In the genomic region with DNA sequence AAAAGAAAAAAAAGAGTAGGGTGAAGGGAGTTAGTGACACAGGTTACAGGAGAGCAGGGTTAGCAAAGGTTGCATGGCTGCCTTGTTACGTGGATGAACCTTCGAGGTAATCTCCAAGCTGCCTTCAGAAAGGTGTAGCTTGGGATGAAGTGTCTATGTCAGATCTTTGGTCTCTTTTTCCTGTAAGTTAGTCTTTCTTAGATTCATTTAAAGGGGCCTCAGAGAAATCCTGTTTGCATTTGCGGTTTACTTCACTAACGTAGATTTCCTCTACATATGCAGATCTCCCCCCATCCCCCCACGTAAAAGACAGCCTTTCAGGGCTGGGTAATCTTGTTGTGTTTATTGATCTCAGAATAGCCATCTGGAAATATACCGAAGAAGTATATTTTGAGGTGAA, we compare ENCODE assay signal across 3 cellular contexts.
TF ChIP-seq lines count a peak whose summit lies in the region.

No MANE protein-coding gene starts in this region.

TF ChIP-seq in GM23338, 12 proteins besides CTCF, POLR2A, EP300 and RAD21:
- TF ChIP-seq, protein P1, sequence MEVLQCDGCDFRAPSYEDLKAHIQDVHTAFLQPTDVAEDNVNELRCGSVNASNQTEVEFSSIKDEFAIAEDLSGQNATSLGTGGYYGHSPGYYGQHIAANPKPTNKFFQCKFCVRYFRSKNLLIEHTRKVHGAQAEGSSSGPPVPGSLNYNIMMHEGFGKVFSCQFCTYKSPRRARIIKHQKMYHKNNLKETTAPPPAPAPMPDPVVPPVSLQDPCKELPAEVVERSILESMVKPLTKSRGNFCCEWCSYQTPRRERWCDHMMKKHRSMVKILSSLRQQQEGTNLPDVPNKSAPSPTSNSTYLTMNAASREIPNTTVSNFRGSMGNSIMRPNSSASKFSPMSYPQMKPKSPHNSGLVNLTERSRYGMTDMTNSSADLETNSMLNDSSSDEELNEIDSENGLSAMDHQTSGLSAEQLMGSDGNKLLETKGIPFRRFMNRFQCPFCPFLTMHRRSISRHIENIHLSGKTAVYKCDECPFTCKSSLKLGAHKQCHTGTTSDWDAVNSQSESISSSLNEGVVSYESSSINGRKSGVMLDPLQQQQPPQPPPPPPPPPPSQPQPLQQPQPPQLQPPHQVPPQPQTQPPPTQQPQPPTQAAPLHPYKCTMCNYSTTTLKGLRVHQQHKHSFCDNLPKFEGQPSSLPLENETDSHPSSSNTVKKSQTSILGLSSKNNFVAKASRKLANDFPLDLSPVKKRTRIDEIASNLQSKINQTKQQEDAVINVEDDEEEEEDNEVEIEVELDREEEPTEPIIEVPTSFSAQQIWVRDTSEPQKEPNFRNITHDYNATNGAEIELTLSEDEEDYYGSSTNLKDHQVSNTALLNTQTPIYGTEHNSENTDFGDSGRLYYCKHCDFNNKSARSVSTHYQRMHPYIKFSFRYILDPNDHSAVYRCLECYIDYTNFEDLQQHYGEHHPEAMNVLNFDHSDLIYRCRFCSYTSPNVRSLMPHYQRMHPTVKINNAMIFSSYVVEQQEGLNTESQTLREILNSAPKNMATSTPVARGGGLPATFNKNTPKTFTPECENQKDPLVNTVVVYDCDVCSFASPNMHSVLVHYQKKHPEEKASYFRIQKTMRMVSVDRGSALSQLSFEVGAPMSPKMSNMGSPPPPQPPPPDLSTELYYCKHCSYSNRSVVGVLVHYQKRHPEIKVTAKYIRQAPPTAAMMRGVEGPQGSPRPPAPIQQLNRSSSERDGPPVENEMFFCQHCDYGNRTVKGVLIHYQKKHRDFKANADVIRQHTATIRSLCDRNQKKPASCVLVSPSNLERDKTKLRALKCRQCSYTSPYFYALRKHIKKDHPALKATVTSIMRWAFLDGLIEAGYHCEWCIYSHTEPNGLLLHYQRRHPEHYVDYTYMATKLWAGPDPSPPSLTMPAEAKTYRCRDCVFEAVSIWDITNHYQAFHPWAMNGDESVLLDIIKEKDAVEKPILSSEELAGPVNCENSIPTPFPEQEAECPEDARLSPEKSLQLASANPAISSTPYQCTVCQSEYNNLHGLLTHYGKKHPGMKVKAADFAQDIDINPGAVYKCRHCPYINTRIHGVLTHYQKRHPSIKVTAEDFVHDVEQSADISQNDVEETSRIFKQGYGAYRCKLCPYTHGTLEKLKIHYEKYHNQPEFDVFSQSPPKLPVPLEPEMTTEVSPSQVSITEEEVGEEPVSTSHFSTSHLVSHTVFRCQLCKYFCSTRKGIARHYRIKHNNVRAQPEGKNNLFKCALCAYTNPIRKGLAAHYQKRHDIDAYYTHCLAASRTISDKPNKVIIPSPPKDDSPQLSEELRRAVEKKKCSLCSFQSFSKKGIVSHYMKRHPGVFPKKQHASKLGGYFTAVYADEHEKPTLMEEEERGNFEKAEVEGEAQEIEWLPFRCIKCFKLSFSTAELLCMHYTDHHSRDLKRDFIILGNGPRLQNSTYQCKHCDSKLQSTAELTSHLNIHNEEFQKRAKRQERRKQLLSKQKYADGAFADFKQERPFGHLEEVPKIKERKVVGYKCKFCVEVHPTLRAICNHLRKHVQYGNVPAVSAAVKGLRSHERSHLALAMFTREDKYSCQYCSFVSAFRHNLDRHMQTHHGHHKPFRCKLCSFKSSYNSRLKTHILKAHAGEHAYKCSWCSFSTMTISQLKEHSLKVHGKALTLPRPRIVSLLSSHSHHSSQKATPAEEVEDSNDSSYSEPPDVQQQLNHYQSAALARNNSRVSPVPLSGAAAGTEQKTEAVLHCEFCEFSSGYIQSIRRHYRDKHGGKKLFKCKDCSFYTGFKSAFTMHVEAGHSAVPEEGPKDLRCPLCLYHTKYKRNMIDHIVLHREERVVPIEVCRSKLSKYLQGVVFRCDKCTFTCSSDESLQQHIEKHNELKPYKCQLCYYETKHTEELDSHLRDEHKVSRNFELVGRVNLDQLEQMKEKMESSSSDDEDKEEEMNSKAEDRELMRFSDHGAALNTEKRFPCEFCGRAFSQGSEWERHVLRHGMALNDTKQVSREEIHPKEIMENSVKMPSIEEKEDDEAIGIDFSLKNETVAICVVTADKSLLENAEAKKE (CRISPR knock-in tag; IDR thresholded peaks at IDR 0.05) = no peak
TF ChIP-seq in GM23338: peak in this region for 0.

TF ChIP-seq in WTC11, 78 proteins besides CTCF, POLR2A, EP300 and RAD21:
- TF ChIP-seq E2F1 (CRISPR knock-in tag; IDR thresholded peaks at IDR 0.05) = no peak
- TF ChIP-seq FOXK1 (CRISPR knock-in tag; IDR thresholded peaks at IDR 0.05) = no peak
- TF ChIP-seq NFE2L1 (CRISPR knock-in tag; IDR thresholded peaks at IDR 0.05) = no peak
- TF ChIP-seq CBFB (CRISPR knock-in tag; IDR thresholded peaks at IDR 0.05; ENCODE audit: low read depth) = no peak
- TF ChIP-seq TEAD1 (CRISPR knock-in tag; IDR thresholded peaks at IDR 0.05) = no peak
- no peak for TF ChIP-seq RORB (CRISPR knock-in tag; IDR thresholded peaks at IDR 0.05)
- no peak for TF ChIP-seq ZNF138 (CRISPR knock-in tag; conservative IDR thresholded peaks at IDR 0.05)
- no peak for TF ChIP-seq NR3C1 (CRISPR knock-in tag; conservative IDR thresholded peaks at IDR 0.05; ENCODE audit: low read depth)
- TF ChIP-seq PRRX2 (CRISPR knock-in tag; IDR thresholded peaks at IDR 0.05) = no peak
- no peak for TF ChIP-seq CREB1 (CRISPR knock-in tag; IDR thresholded peaks at IDR 0.05)
- no peak for TF ChIP-seq EMX1 (CRISPR knock-in tag; IDR thresholded peaks at IDR 0.05)
- no peak for TF ChIP-seq FOXJ3 (CRISPR knock-in tag; IDR thresholded peaks at IDR 0.05; ENCODE audit: borderline replicate concordance)
- no peak for TF ChIP-seq SOX15 (CRISPR knock-in tag; IDR thresholded peaks at IDR 0.05)
- TF ChIP-seq ETV6 (CRISPR knock-in tag; IDR thresholded peaks at IDR 0.05) = no peak
- TF ChIP-seq ZNF423 (CRISPR knock-in tag; IDR thresholded peaks at IDR 0.05) = no peak
- TF ChIP-seq JAZF1 (CRISPR knock-in tag; IDR thresholded peaks at IDR 0.05) = no peak

TF ChIP-seq in HEK293T, 16 proteins besides CTCF, POLR2A, EP300 and RAD21 (continued from another document):
- TF ChIP-seq PKNOX1 (IDR thresholded peaks at IDR 0.05) = no peak
- TF ChIP-seq BHLHE40 (IDR thresholded peaks at IDR 0.05; ENCODE audit: borderline replicate concordance) = no peak
TF ChIP-seq in HEK293T: peak in this region for 0.
